10 cellular contexts compared by ENCODE assay signal in the genomic region with DNA sequence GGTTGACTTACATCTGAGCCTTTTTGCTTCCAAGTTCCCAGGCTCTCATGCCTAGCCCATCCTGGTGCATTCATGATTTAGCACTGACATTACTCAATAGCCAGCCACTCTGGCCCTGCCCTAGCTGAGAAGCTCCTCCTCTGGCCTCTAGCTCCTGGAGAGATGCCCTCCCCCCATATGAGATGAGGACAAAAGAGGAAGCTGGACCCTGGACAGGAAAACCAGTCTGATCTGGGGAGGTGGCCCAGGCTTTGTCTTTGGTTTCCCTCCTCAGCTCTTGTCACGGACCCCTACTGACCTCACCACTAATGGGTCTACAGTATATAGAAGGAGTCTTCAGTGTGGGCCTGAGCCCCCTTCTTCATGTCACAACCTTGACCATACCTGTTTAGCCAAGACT. TPM values are rescaled to one million over a fixed set of nuclear protein-coding genes. Genes with fewer than 3 reads are reported as not detected.
DNase-seq lines count a peak whose midpoint lies in the region; ATAC-seq and TF ChIP-seq lines count a peak whose summit lies in the region.
"Had no signal": no experiment of that assay in that cellular context is flagged by ENCODE, and none has a peak within 500 bp of the region (broad histone marks: within the 10 kb centered on the region; RNA-seq: fewer than 3 reads in every experiment).

No MANE protein-coding gene starts in this region.

- intact Hi-C loops in lower lobe of right lung (cut with DNase I): no loop called here

- H3K9ac ChIP-seq in adipocyte (ENCODE audit: low read length): no peak overlapping the region

- H3K4me3 ChIP-seq in H7 (ENCODE audit: insufficient read depth, low read depth, low read length): no peak overlapping the region
- no peak overlapping the region for H3K4me3 ChIP-seq in adipocyte (ENCODE audit: low read length)
- peak overlapping the region; percentile 40 for H3K4me3 ChIP-seq in lower lobe of right lung
- no peak overlapping the region for H3K4me3 ChIP-seq in MG63
- H3K4me3 ChIP-seq: cardiac muscle cell had no signal

- no peaks in the 10 kb centered on the region for H3K36me3 ChIP-seq in H7 (replicated peaks; ENCODE audit: control insufficient read depth, insufficient read depth, low read length)
- peaks cover 12% of the 10 kb centered on the region for H3K36me3 ChIP-seq in adipocyte (ENCODE audit: control insufficient read depth, insufficient read depth, low read length, severe bottlenecking)
- peaks cover 5% of the 10 kb centered on the region for H3K36me3 ChIP-seq in lower lobe of right lung
- H3K36me3 ChIP-seq in MG63: peaks cover 3% of the 10 kb centered on the region; the same call in 1 of the 2 replicates
- H3K36me3 ChIP-seq: cardiac muscle cell had no signal

- TF ChIP-seq CTCF in lower lobe of right lung (IDR thresholded peaks at IDR 0.05): no peak

- H3K27me3 ChIP-seq in H7 (ENCODE audit: control insufficient read depth, insufficient read depth, low read length): no peaks in the 10 kb centered on the region
- no peaks in the 10 kb centered on the region for H3K27me3 ChIP-seq in adipocyte (replicated peaks; ENCODE audit: control insufficient read depth, insufficient read depth, low read length)
- H3K27me3 ChIP-seq in lower lobe of right lung (ENCODE audit: low read depth): no peaks in the 10 kb centered on the region
- H3K27me3 ChIP-seq in MG63: no peaks in the 10 kb centered on the region
- H3K27me3 ChIP-seq: cardiac muscle cell had no signal

- peak; percentile 24 for DNase-seq in AG08395 (ENCODE audit: low spot score)
- peak; percentile 41 for DNase-seq in H7
- peak; percentile 32 for DNase-seq in adipocyte (ENCODE audit: low read depth)
- peak; percentile 77 for DNase-seq in lower lobe of right lung
- DNase-seq in NCI-H1105 treated with DMSO at 0.1 percent for 48 hours (lab: John Stamatoyannopoulos, UW): no peak
- no peak for DNase-seq in MG63
- no peak for DNase-seq in COLO829 (ENCODE audit: low spot score)
- DNase-seq: NCI-H446 had no signal

- ATAC-seq in lower lobe of right lung (peak in 1 of 2 donors; percentile 16), HG03025 (IDR thresholded peaks at IDR 0.05; ENCODE audit: low FRiP score, unreplicated experiment) (no peak)

- H3K4me1 ChIP-seq in adipocyte (ENCODE audit: control insufficient read depth, insufficient read depth, low read length) (peaks cover 41% of the 10 kb centered on the region), lower lobe of right lung (peaks cover 78% of the 10 kb centered on the region)

- H3K27ac ChIP-seq in lower lobe of right lung: peak overlapping the region; percentile 72
- H3K27ac ChIP-seq: cardiac muscle cell had no signal

- H3K9me3 ChIP-seq in adipocyte (ENCODE audit: control insufficient read depth, low read length) (no peaks in the 10 kb centered on the region), lower lobe of right lung (no peaks in the 10 kb centered on the region), MG63 (no peaks in the 10 kb centered on the region)

RNA-seq across cellular contexts. Expression of a gene that starts 3.0 kb away (rescaled TPM):
- 14.9 and 20.2 TPM in 2 replicates for total RNA-seq in H7 (2014; rRNA removed; shearing (Covaris generic))
- total RNA-seq in lower lobe of right lung: 86.5 TPM
- 13.0 and 23.7 TPM in 2 replicates for total RNA-seq in MG63 (2014; rRNA removed; shearing (Covaris generic); ENCODE audit: low replicate concordance)

RNA-seq across cellular contexts. Expression of a gene that starts 17.7 kb away (rescaled TPM):
- total RNA-seq in H7 (2014; rRNA removed; shearing (Covaris generic)): 20.8 and 23.6 TPM in 2 replicates
- total RNA-seq in lower lobe of right lung: 59.5 TPM
- total RNA-seq in MG63 (2014; rRNA removed; shearing (Covaris generic); ENCODE audit: low replicate concordance): 13.4 and 16.5 TPM in 2 replicates

RNA-seq across cellular contexts. Expression of a gene that starts 29.4 kb away (rescaled TPM):
- total RNA-seq in H7 (2014; rRNA removed; shearing (Covaris generic)): 17.3 and 21.0 TPM in 2 replicates
- total RNA-seq in lower lobe of right lung: 23.8 TPM
- total RNA-seq in MG63 (2014; rRNA removed; shearing (Covaris generic); ENCODE audit: low replicate concordance): 8.1 and 8.9 TPM in 2 replicates

RNA-seq across cellular contexts. Expression of a gene that starts 40.4 kb away (rescaled TPM):
- total RNA-seq in H7 (2014; rRNA removed; shearing (Covaris generic)): 126 and 132 TPM in 2 replicates
- total RNA-seq in lower lobe of right lung: 62.3 TPM
- 99.7 and 106 TPM in 2 replicates for total RNA-seq in MG63 (2014; rRNA removed; shearing (Covaris generic); ENCODE audit: low replicate concordance)

Comparison
In these comparisons a context has a peak if more than half of its experiments do, and no peak if none do; other contexts are left out.
1. DNase-seq: peak in AG08395 (single experiment), H7 (single experiment), adipocyte (single experiment) and lower lobe of right lung (single experiment); none in NCI-H1105 treated with DMSO at 0.1 percent for 48 hours (single experiment), MG63 (single experiment) and COLO829 (single experiment).